In genomic region chr1:80656011-80656627, GRCh38 we compare ENCODE assay signal across 1 cellular context.
TF ChIP-seq lines count a peak whose summit lies in the region.

No MANE protein-coding gene starts in this region.

TF ChIP-seq in GM12878, 131 proteins besides CTCF, POLR2A, EP300 and RAD21 (continued from another document):
- TF ChIP-seq E4F1 (IDR thresholded peaks at IDR 0.05; ENCODE audit: borderline replicate concordance, partially characterized antibody) = no peak
